ENCODE assay signal across 10 cellular contexts in genomic region chr5:57442080-57442839, GRCh38. TPM values are rescaled to one million over a fixed set of nuclear protein-coding genes. Genes with fewer than 3 reads are reported as not detected.
DNase-seq lines count a peak whose midpoint lies in the region; ATAC-seq and TF ChIP-seq lines count a peak whose summit lies in the region.
"Had no signal": no experiment of that assay in that cellular context is flagged by ENCODE, and none has a peak within 500 bp of the region (broad histone marks: within the 10 kb centered on the region; RNA-seq: fewer than 3 reads in every experiment).

No MANE protein-coding gene starts in this region.

- H3K4me1 Mint-ChIP-seq in type B pancreatic cell (ENCODE audit: unreplicated experiment), result peaks cover 40% of the 10 kb centered on the region

- no peak overlapping the region for H3K27ac ChIP-seq in right atrium auricular region
- H3K27ac ChIP-seq in fibroblast of lung (ENCODE audit: insufficient read depth, low read length), result peak overlapping the region; percentile 72
- no peak overlapping the region for H3K27ac ChIP-seq in spleen
- H3K27ac ChIP-seq: VCaP had no signal

- TF ChIP-seq POLR2A in spleen (IDR thresholded peaks at IDR 0.05), result no peak

- no peak overlapping the region for H3K4me3 Mint-ChIP-seq in type B pancreatic cell

- no peak overlapping the region for H3K4me3 ChIP-seq in right atrium auricular region
- H3K4me3 ChIP-seq in fibroblast of lung (replicated peaks in 1 of 4; ENCODE audit: control extremely low read depth in 1 of 4, insufficient read depth in 1 of 4, low read depth in 3 of 4, low read length in 4 of 4), result no peak overlapping the region
- no peak overlapping the region for H3K4me3 ChIP-seq in spleen

- H3K36me3 ChIP-seq in right atrium auricular region (no peaks in the 10 kb centered on the region), fibroblast of lung (ENCODE audit: control insufficient read depth, insufficient read depth, low read length) (no peaks in the 10 kb centered on the region), spleen (no peaks in the 10 kb centered on the region)

- H3K36me3 Mint-ChIP-seq in type B pancreatic cell, result no peaks in the 10 kb centered on the region

- H3K27me3 ChIP-seq in right atrium auricular region (no peaks in the 10 kb centered on the region), fibroblast of lung (ENCODE audit: control insufficient read depth, insufficient read depth, low read length) (no peaks in the 10 kb centered on the region), spleen (replicated peaks in 1 of 7) (peaks cover 0 to 11% (median 0%) of the 10 kb centered on the region in 7 donors)

- H3K4me1 ChIP-seq in right atrium auricular region (peaks cover 0 to 21% of the 10 kb centered on the region in 2 donors), fibroblast of lung (ENCODE audit: control insufficient read depth, extremely low read depth, insufficient read depth, low read length) (peaks cover 21% of the 10 kb centered on the region), spleen (peaks cover 0 to 8% (median 0%) of the 10 kb centered on the region in 6 donors)

- intact Hi-C loops in Right ventricle myocardium inferior (cut with DNase I) (no loop called here), spleen (cut with DNase I; ENCODE audit: low total_unique reads) (no loop called here)

- no peaks in the 10 kb centered on the region for H3K9me3 ChIP-seq in right atrium auricular region
- H3K9me3 ChIP-seq in fibroblast of lung (ENCODE audit: control insufficient read depth, insufficient read depth, low read depth, low read length), result no peaks in the 10 kb centered on the region
- no peaks in the 10 kb centered on the region for H3K9me3 ChIP-seq in spleen

- ATAC-seq in Right ventricle myocardium inferior (peak; percentile 47), HG03139 (IDR thresholded peaks at IDR 0.05; ENCODE audit: unreplicated experiment) (no peak)

- H3K79me2 ChIP-seq in fibroblast of lung (ENCODE audit: control insufficient read depth, insufficient read depth, low read length), result no peaks in the 10 kb centered on the region

- H3K4me2 ChIP-seq in fibroblast of lung (ENCODE audit: extremely low read depth, insufficient read depth, low read length), result peak overlapping the region; percentile 48

- H3K9ac ChIP-seq in fibroblast of lung (ENCODE audit: insufficient read depth, low read length), result no peak overlapping the region

- peak overlapping the region; percentile 51 for H3K27ac Mint-ChIP-seq in type B pancreatic cell

- no peak for TF ChIP-seq CTCF in right atrium auricular region (IDR thresholded peaks at IDR 0.05)
- no peak for TF ChIP-seq CTCF in fibroblast of lung (conservative IDR thresholded peaks at IDR 0.05 in 1 of 2, IDR thresholded peaks at IDR 0.05 in 1 of 2; ENCODE audit: low read depth in 1 of 2, low read length in 2 of 2)
- TF ChIP-seq CTCF in type B pancreatic cell (conservative IDR thresholded peaks at IDR 0.05), result no peak
- TF ChIP-seq CTCF in spleen (IDR thresholded peaks at IDR 0.05 in 8 of 11, conservative IDR thresholded peaks at IDR 0.05 in 3 of 11), result no peak

- H2AFZ ChIP-seq in fibroblast of lung (ENCODE audit: low read length), result no peak overlapping the region

- WGBS in spleen, 5 donors, result 68 to 76% (median 73%) methylated on average over 4 of the region's 4 CpGs

- no peaks in the 10 kb centered on the region for H4K20me1 ChIP-seq in fibroblast of lung (ENCODE audit: control insufficient read depth, extremely low read depth, insufficient read depth, low read length)

- peaks cover 4% of the 10 kb centered on the region for H3K9me3 Mint-ChIP-seq in type B pancreatic cell

- H3K27me3 Mint-ChIP-seq in type B pancreatic cell, result no peaks in the 10 kb centered on the region

- peak; percentile 50 for DNase-seq in Right ventricle myocardium inferior (ENCODE audit: missing footprints)
- no peak for DNase-seq in right atrium auricular region (ENCODE audit: low spot score)
- DNase-seq in M059J (ENCODE audit: low read depth), result peak; percentile 96
- DNase-seq in fibroblast of lung (ENCODE audit: low read depth in 2 of 2), result peak; percentile 85 to 97
- DNase-seq in type B pancreatic cell (ENCODE audit: extremely low spot score, unreplicated experiment), result no peak
- DNase-seq in spleen, result no peak
- DNase-seq in stimulated activated CD4-positive, alpha-beta T cell treated with anti-CD3 and anti-CD28 coated beads, Interleukin-4, amount 100 ng/mL, for 24 hours, result no peak
- DNase-seq: stimulated activated CD4-positive, alpha-beta T cell treated with anti-CD3 and anti-CD28 coated beads, Interleukin-12 subunit alpha, Interleukin-12 subunit beta, amount 100 ng/mL, for 4 hours had no signal

RNA-seq across cellular contexts. Expression of gene ACTBL2, which starts 40.4 kb away (rescaled TPM):
- total RNA-seq in Right ventricle myocardium inferior, result not detected
- total RNA-seq in right atrium auricular region, result under 1 TPM in 1 of 2 donors, not detected in 1; 0.12 TPM
- 9.3 and 12.9 TPM in 2 replicates for total RNA-seq in M059J (2014; rRNA removed; shearing (Covaris generic))
- total RNA-seq in fibroblast of lung, result under 0.01 TPM in 1 of 2 replicates, not detected in the other
- 0.03 and 0.11 TPM in 2 replicates for polyA plus RNA-seq in fibroblast of lung
- polyA plus RNA-seq in fibroblast of lung (2012), result 0.07 TPM in 1 of 2 replicates, not detected in the other
- not detected in 2 replicates for polyA minus RNA-seq in fibroblast of lung (ENCODE audit: low replicate concordance)
- total RNA-seq in type B pancreatic cell (ENCODE audit: low replicate concordance), result not detected in 2 replicates
- not detected for total RNA-seq in spleen
- polyA plus RNA-seq in spleen, result not detected

Comparison
In these comparisons a context has a peak if more than half of its experiments do, and no peak if none do; other contexts are left out.
1. DNase-seq: peak in Right ventricle myocardium inferior (single experiment), M059J (single experiment) and fibroblast of lung (2 of 2); none in right atrium auricular region (single experiment), type B pancreatic cell (single experiment), spleen (single experiment) and stimulated activated CD4-positive, alpha-beta T cell treated with anti-CD3 and anti-CD28 coated beads, Interleukin-4, amount 100 ng/mL, for 24 hours (single experiment).